In the genomic region with DNA sequence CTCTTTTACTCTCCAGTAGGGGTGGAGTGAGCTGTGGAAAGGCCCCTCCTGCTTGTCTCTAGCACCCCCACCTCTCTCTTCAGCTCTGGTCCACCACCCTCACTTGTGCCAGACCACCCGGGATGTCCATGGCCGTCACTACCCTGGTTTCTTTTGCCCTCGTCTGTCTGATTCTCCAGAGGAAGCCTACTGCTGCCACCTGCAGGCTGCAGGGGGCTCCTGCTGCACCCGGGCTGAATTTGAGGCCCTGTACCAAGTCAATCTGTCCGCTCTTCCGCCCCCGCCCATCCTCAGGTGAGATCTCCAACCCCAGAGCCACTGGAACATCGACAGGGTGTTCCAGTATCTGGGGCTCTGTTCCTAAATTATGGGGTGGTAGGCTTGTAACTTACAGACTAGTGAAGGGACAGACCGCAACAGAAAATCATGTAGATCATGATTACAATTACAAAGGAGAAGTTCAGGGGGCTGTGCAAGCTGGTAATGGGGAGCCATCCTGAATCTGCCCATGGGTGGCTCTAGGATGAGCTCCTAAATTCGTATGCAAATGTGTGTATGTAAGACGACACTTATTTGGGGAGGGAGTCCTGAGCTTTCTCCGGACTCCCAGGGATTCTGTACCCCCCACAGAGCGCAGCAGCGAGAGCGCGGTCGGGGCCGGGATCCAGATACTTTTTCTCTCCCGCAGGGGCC, we compare ENCODE assay signal across 8 cellular contexts. TPM values are rescaled to one million over a fixed set of nuclear protein-coding genes. Genes with fewer than 3 reads are reported as not detected.
DNase-seq lines count a peak whose midpoint lies in the region; ATAC-seq and TF ChIP-seq lines count a peak whose summit lies in the region.

No MANE protein-coding gene starts in this region.

- H3K36me3 ChIP-seq in CD8-positive, alpha-beta T cell (ENCODE audit: insufficient read depth, low read length) = peaks cover 3% of the 10 kb centered on the region
- H3K36me3 ChIP-seq in KMS-11 (ENCODE audit: insufficient read depth) (no peaks in the 10 kb centered on the region), esophagus muscularis mucosa (peaks cover 11 to 27% (median 22%) of the 10 kb centered on the region in 4 donors)

- no peak for TF ChIP-seq POLR2A in esophagus muscularis mucosa (IDR thresholded peaks at IDR 0.05; ENCODE audit: low read depth)

- TF ChIP-seq EP300 in esophagus muscularis mucosa (IDR thresholded peaks at IDR 0.05) = no peak

- 3% methylated on average over 9 of the region's 19 CpGs for WGBS in esophagus muscularis mucosa

- ATAC-seq in CD8-positive, alpha-beta T cell = peak; percentile 25
- peak; percentile 31 for ATAC-seq in GM21529 (IDR thresholded peaks at IDR 0.05; ENCODE audit: unreplicated experiment)
- peak; percentile 36 to 39 for ATAC-seq in activated T-cell treated with anti-CD3 and anti-CD28 coated beads, Interleukin-2, amount 50 U/mL, for 4 hours

- H3K9me3 Mint-ChIP-seq in CD8-positive, alpha-beta T cell = no peaks in the 10 kb centered on the region
- no peaks in the 10 kb centered on the region for H3K9me3 Mint-ChIP-seq in activated T-cell treated with anti-CD3 and anti-CD28 coated beads, Interleukin-2, amount 50 U/mL, for 4 hours

- 0 out of 2 replicates have a peak, but pooled peaks cover 5% of the 10 kb centered on the region for H3K79me2 ChIP-seq in KMS-11 (ENCODE audit: insufficient read depth, low read depth)

- H2AFZ ChIP-seq in KMS-11 (ENCODE audit: low read depth) = peak overlapping the region; percentile 72; the same call in 1 of the 2 replicates

- H3K27me3 ChIP-seq in CD8-positive, alpha-beta T cell (ENCODE audit: insufficient read depth, low read length) = no peaks in the 10 kb centered on the region
- H3K27me3 ChIP-seq in KMS-11 (ENCODE audit: insufficient read depth, low read depth) (no peaks in the 10 kb centered on the region), esophagus muscularis mucosa (no peaks in the 10 kb centered on the region)

- H3K9me3 ChIP-seq in CD8-positive, alpha-beta T cell (ENCODE audit: low read length) = no peaks in the 10 kb centered on the region
- no peaks in the 10 kb centered on the region for H3K9me3 ChIP-seq in esophagus muscularis mucosa

- H3K4me3 ChIP-seq in CD8-positive, alpha-beta T cell (ENCODE audit: low read depth, low read length) = peak overlapping the region; percentile 68
- no peak overlapping the region for H3K4me3 ChIP-seq in KMS-11 (IDR thresholded peaks at IDR 0.05; ENCODE audit: insufficient read depth, low read depth, low read length)
- peak overlapping the region; percentile 68 to 85 (median 76) for H3K4me3 ChIP-seq in esophagus muscularis mucosa

- peak overlapping the region; percentile 92 for H3K4me2 ChIP-seq in KMS-11

- DNase-seq in CD8-positive, alpha-beta T cell = peak; percentile 71 to 86 (median 82)
- peak; percentile 78 for DNase-seq in activated T-cell treated with anti-CD3 and anti-CD28 coated beads, Interleukin-2, amount 50 U/mL, for 4 hours
- DNase-seq in esophagus muscularis mucosa (ENCODE audit: extremely low spot score) (peak; percentile 95), myocyte (ENCODE audit: low read depth) (peak; percentile 87)
- peak; percentile 74 for DNase-seq in stimulated activated CD8-positive, alpha-beta memory T cell treated with anti-CD3 and anti-CD28 coated beads, Interleukin-7, amount 100 ng/mL, for 24 hours (ENCODE audit: low read depth)

- TF ChIP-seq CTCF in CD8-positive, alpha-beta T cell (IDR thresholded peaks at IDR 0.05) = peak; percentile 80
- TF ChIP-seq CTCF in KMS-11 (conservative IDR thresholded peaks at IDR 0.05; ENCODE audit: low read depth, low read length) (peak; percentile 75), esophagus muscularis mucosa (IDR thresholded peaks at IDR 0.05) (peak; percentile 89 to 99 (median 93))

- no peaks in the 10 kb centered on the region for H4K20me1 ChIP-seq in KMS-11 (ENCODE audit: insufficient read depth)

- H3K9ac ChIP-seq in KMS-11 = no peak overlapping the region; the same call in 1 of the 2 replicates

- peaks cover 50% of the 10 kb centered on the region for H3K4me1 ChIP-seq in CD8-positive, alpha-beta T cell (ENCODE audit: insufficient read depth, low read length)
- H3K4me1 ChIP-seq in KMS-11 (ENCODE audit: low read depth, poor library complexity, severe bottlenecking) = peaks cover 26% of the 10 kb centered on the region
- H3K4me1 ChIP-seq in esophagus muscularis mucosa = peaks cover 43 to 71% (median 62%) of the 10 kb centered on the region in 4 donors

- no peaks in the 10 kb centered on the region for H3K27me3 Mint-ChIP-seq in CD8-positive, alpha-beta T cell (ENCODE audit: low read depth)
- H3K27me3 Mint-ChIP-seq in activated T-cell treated with anti-CD3 and anti-CD28 coated beads, Interleukin-2, amount 50 U/mL, for 4 hours (ENCODE audit: low read depth) = no peaks in the 10 kb centered on the region

- peak overlapping the region; percentile 96 for H3K27ac Mint-ChIP-seq in CD8-positive, alpha-beta T cell

- peaks cover 43% of the 10 kb centered on the region for H3K4me1 Mint-ChIP-seq in CD8-positive, alpha-beta T cell (ENCODE audit: low read depth)
- H3K4me1 Mint-ChIP-seq in activated T-cell treated with anti-CD3 and anti-CD28 coated beads, Interleukin-2, amount 50 U/mL, for 4 hours (ENCODE audit: low read depth) = peaks cover 38% of the 10 kb centered on the region

- H3K27ac ChIP-seq in CD8-positive, alpha-beta T cell (ENCODE audit: low read depth, low read length) = peak overlapping the region; percentile 61
- H3K27ac ChIP-seq in KMS-11 (peak overlapping the region; percentile 25; the same call in 1 of the 2 replicates), esophagus muscularis mucosa (replicated peaks in 1 of 4) (peak overlapping the region; percentile 86 to 87 (median 86))

- H3K4me3 Mint-ChIP-seq in CD8-positive, alpha-beta T cell = peak overlapping the region; percentile 91
- peak overlapping the region; percentile 82 for H3K4me3 Mint-ChIP-seq in activated T-cell treated with anti-CD3 and anti-CD28 coated beads, Interleukin-2, amount 50 U/mL, for 4 hours

- POLR2A ChIA-PET in CD8-positive, alpha-beta T cell (lab: Charles Lee) = interaction anchor here (0.6 to 8.0 kb wide), 7 partner anchors 8 to 668 kb away, joined by 3 to 157 read pairs (median 3); a partner anchor contains a TSS

- CTCF ChIA-PET in CD8-positive, alpha-beta T cell (lab: Charles Lee) = interaction anchor here (0.6 to 11.5 kb wide), 19 partner anchors 9 to 702 kb away, joined by 3 to 262 read pairs (median 4); a partner anchor contains a TSS

- peaks cover 20% of the 10 kb centered on the region for H3K36me3 Mint-ChIP-seq in CD8-positive, alpha-beta T cell
- H3K36me3 Mint-ChIP-seq in activated T-cell treated with anti-CD3 and anti-CD28 coated beads, Interleukin-2, amount 50 U/mL, for 4 hours (ENCODE audit: insufficient read depth) = no peaks in the 10 kb centered on the region

- intact Hi-C loops in CD8-positive, alpha-beta T cell (cut with DNase I, micrococcal nuclease) = loop anchor here (1.0 to 10.0 kb wide), 12 partner anchors 32 to 1950 kb away; a partner anchor contains a TSS
- intact Hi-C loops in esophagus muscularis mucosa (cut with DNase I) = no loop called here

TF ChIP-seq in PFSK-1, 5 proteins besides CTCF, POLR2A, EP300 and RAD21:
- TF ChIP-seq TAF1 (IDR thresholded peaks at IDR 0.05; ENCODE audit: borderline replicate concordance, insufficient read depth, low read length) (peak; percentile 10; the same call in 1 of the 2 replicates), POLR2AphosphoS5 (IDR thresholded peaks at IDR 0.05; ENCODE audit: low read depth, low read length) (no peak), FOXP2 (optimal IDR thresholded peaks at IDR 0.05; ENCODE audit: borderline replicate concordance, extremely low read depth, extremely low read length, insufficient read depth) (peak; percentile 42)
TF ChIP-seq in PFSK-1: peak in this region for 2.

RNA-seq across cellular contexts. Expression of a gene that starts 0.7 kb away (rescaled TPM):
- 10 to 100 TPM; 18.2 to 21.0 TPM for total RNA-seq in CD8-positive, alpha-beta T cell
- 109 TPM for polyA plus RNA-seq in PFSK-1 (2012; ENCODE audit: insufficient read length, low read depth)
- 10 to 100 TPM; 63.4 to 70.5 (median 68.0) TPM for total RNA-seq in activated T-cell treated with anti-CD3 and anti-CD28 coated beads, Interleukin-2, amount 50 U/mL, for 4 hours
- 100 to 1,000 TPM in 1 of 4 donors, 10 to 100 TPM in 3; 88.6 to 113 (median 93.2) TPM for total RNA-seq in esophagus muscularis mucosa
- 30.9 and 37.8 TPM in 2 replicates for total RNA-seq in myocyte
- polyA plus RNA-seq in myocyte (2012) = 58.6 TPM

RNA-seq across cellular contexts. Expression of a gene that starts 2.1 kb away (rescaled TPM):
- 1 to 10 TPM; 5.1 to 6.0 TPM for total RNA-seq in CD8-positive, alpha-beta T cell
- 59.6 TPM for polyA plus RNA-seq in PFSK-1 (2012; ENCODE audit: insufficient read length, low read depth)
- total RNA-seq in activated T-cell treated with anti-CD3 and anti-CD28 coated beads, Interleukin-2, amount 50 U/mL, for 4 hours = 10 to 100 TPM; 39.9 to 43.6 (median 40.0) TPM
- 1 to 10 TPM; 5.1 to 7.9 (median 6.0) TPM for total RNA-seq in esophagus muscularis mucosa
- total RNA-seq in myocyte = 8.9 and 11.5 TPM in 2 replicates
- 14.4 TPM for polyA plus RNA-seq in myocyte (2012)

RNA-seq across cellular contexts. Expression of a gene that starts 20.3 kb away (rescaled TPM):
- 1 to 10 TPM; 3.9 to 4.1 TPM for total RNA-seq in CD8-positive, alpha-beta T cell
- 34.7 TPM for polyA plus RNA-seq in PFSK-1 (2012; ENCODE audit: insufficient read length, low read depth)
- total RNA-seq in activated T-cell treated with anti-CD3 and anti-CD28 coated beads, Interleukin-2, amount 50 U/mL, for 4 hours = 10 to 100 TPM; 11.1 to 18.4 (median 13.1) TPM
- total RNA-seq in esophagus muscularis mucosa = 10 to 100 TPM in 1 of 4 donors, 1 to 10 TPM in 3; 5.3 to 12.7 (median 9.2) TPM
- 7.4 and 7.8 TPM in 2 replicates for total RNA-seq in myocyte
- 9.6 TPM for polyA plus RNA-seq in myocyte (2012)

RNA-seq across cellular contexts. Expression of a gene that starts 31.3 kb away (rescaled TPM):
- total RNA-seq in CD8-positive, alpha-beta T cell = 100 to 1,000 TPM; 162 to 172 TPM
- polyA plus RNA-seq in PFSK-1 (2012; ENCODE audit: insufficient read length, low read depth) = 141 TPM
- 100 to 1,000 TPM in 2 of 3 donors, 10 to 100 TPM in 1; 93.2 to 124 (median 122) TPM for total RNA-seq in activated T-cell treated with anti-CD3 and anti-CD28 coated beads, Interleukin-2, amount 50 U/mL, for 4 hours
- total RNA-seq in esophagus muscularis mucosa = 10 to 100 TPM; 27.0 to 80.9 (median 31.7) TPM
- total RNA-seq in myocyte = 16.8 and 25.9 TPM in 2 replicates
- 47.3 TPM for polyA plus RNA-seq in myocyte (2012)

RNA-seq across cellular contexts. Expression of a gene that starts 50.1 kb away (rescaled TPM):
- total RNA-seq in CD8-positive, alpha-beta T cell = 1 to 10 TPM; 4.9 to 6.8 TPM
- polyA plus RNA-seq in PFSK-1 (2012; ENCODE audit: insufficient read length, low read depth) = 40.2 TPM
- total RNA-seq in activated T-cell treated with anti-CD3 and anti-CD28 coated beads, Interleukin-2, amount 50 U/mL, for 4 hours = 1 to 10 TPM; 3.6 to 8.1 (median 5.8) TPM
- total RNA-seq in esophagus muscularis mucosa = 10 to 100 TPM; 26.1 to 41.9 (median 34.0) TPM
- total RNA-seq in myocyte = 0.26 and 0.43 TPM in 2 replicates
- 0.23 TPM for polyA plus RNA-seq in myocyte (2012)

Comparison
In these comparisons a context has a peak if more than half of its experiments do, and no peak if none do; other contexts are left out.
1. H3K27ac ChIP-seq: peak in every context shown above with its lines; median percentile 86 in esophagus muscularis mucosa; 61 in CD8-positive, alpha-beta T cell; 25 in KMS-11.